9 cellular contexts compared by ENCODE assay signal in the genomic region with DNA sequence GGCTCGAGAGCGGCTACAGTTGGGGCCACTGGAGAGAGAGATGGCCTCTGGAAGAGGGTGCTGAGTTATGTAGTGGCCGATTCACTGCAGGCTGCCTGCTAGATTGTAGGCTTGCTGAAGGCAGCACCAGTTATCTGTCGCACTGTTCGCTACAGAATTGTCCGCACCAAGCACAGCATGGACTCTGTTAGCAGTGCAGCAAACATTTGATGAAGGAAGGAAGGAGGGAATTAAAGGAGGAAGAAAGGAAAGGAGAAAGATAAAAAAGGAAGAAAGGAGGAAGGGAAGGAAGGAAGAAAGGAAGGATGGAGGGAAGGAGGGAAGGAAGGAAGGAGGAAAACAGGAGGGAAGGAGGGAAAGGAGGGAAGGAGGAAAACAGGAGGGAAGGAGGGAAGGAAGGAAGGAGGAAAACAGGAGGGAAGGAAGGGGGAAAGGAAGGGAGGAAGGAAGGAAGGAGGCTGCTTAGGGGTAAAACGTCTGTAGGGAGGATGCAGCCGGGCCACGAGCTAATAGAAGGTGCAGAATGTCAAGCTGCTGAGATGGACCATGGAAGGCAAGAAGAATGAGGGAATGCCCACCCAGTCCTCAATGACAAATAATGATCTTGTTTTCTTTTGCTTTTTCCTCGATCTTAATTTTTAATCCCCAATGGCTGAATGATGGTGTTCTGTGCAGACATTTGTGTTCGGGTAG. TPM values are rescaled to one million over a fixed set of nuclear protein-coding genes. Genes with fewer than 3 reads are reported as not detected.
A peak's percentile ranks its signal among the peaks of the same experiment; 100 is the strongest.
DNase-seq lines count a peak whose midpoint lies in the region; ATAC-seq, FAIRE-seq and TF ChIP-seq lines count a peak whose summit lies in the region.
"Had no signal": no experiment of that assay in that cellular context is flagged by ENCODE, and none has a peak within 500 bp of the region (broad histone marks: within the 10 kb centered on the region; RNA-seq: fewer than 3 reads in every experiment).

No MANE protein-coding gene starts in this region.

- TF ChIP-seq POLR2A in HCT116 (IDR thresholded peaks at IDR 0.05; ENCODE audit: borderline replicate concordance, extremely low read depth, insufficient read depth, insufficient read length), result no peak
- no peak for TF ChIP-seq POLR2A in gastroesophageal sphincter (IDR thresholded peaks at IDR 0.05)
- no peak for TF ChIP-seq POLR2A in spleen (IDR thresholded peaks at IDR 0.05)
- TF ChIP-seq POLR2A in GM12891 (IDR thresholded peaks at IDR 0.05; ENCODE audit: low read depth, low read length), result no peak

- TF ChIP-seq EP300 in gastroesophageal sphincter (IDR thresholded peaks at IDR 0.05), result no peak

- no peaks in the 10 kb centered on the region for H4K20me1 ChIP-seq in HCT116 (ENCODE audit: insufficient read depth)

- peaks cover 0 to 28% of the 10 kb centered on the region in 2 experiments; a peak in 2 of 4 replicates for H3K4me1 ChIP-seq in HCT116 (ENCODE audit: control insufficient read depth in 1 of 2, insufficient read depth in 2 of 2, low read length in 2 of 2)
- H3K4me1 ChIP-seq in gastroesophageal sphincter, result peaks cover 0 to 35% (median 11%) of the 10 kb centered on the region in 3 donors
- H3K4me1 ChIP-seq in spleen, result peaks cover 0 to 53% (median 23%) of the 10 kb centered on the region in 6 donors

- H3K4me1 Mint-ChIP-seq in T-helper 17 cell, result peaks cover 28% of the 10 kb centered on the region

- no peak for TF ChIP-seq RAD21 in HCT116 (IDR thresholded peaks at IDR 0.05; ENCODE audit: low read depth)

- H3K27ac Mint-ChIP-seq in T-helper 17 cell, result peak overlapping the region; percentile 1

- no peak for FAIRE-seq in GM12891 (lab: Jason Lieb, UNC)

- CTCF ChIA-PET in HCT116 (lab: Charles Lee), result interaction anchor here (1.7 kb wide), 1 partner anchor 127 kb away, joined by 5 read pairs; no protein-coding TSS in a partner anchor

- H3K9me2 ChIP-seq in HCT116 (ENCODE audit: insufficient read depth), result no peaks in the 10 kb centered on the region

- H3K4me3 Mint-ChIP-seq in T-helper 17 cell, result peak overlapping the region; percentile 74

- ATAC-seq in HCT116 (peak; percentile 4), T-helper 17 cell (no peak), gastroesophageal sphincter (no peak), HG03280 (IDR thresholded peaks at IDR 0.05; ENCODE audit: unreplicated experiment) (no peak)

- RAD21 ChIA-PET in HCT116 (lab: Charles Lee; ENCODE audit: low non-redundant PET in 1 of 2, low total read pairs in 2 of 2, uncharacterized antibody in 2 of 2, unreplicated experiment in 2 of 2), result no interaction called here

- DNase-seq in HCT116 (ENCODE audit: low read depth, low spot score), result no peak
- DNase-seq in T-helper 17 cell, result no peak
- DNase-seq in spleen, result no peak
- DNase-seq in AG08395 (ENCODE audit: low spot score), result no peak
- no peak for DNase-seq in GM12891 (ENCODE audit: insufficient read length, low spot score)
- DNase-seq: stimulated activated CD8-positive, alpha-beta memory T cell treated with anti-CD3 and anti-CD28 coated beads, Interleukin-4, amount 100 ng/mL, for 48 hours had no signal

- POLR2A ChIA-PET in HCT116 (lab: Charles Lee), result no interaction called here

- intact Hi-C loops in HCT116 (cut with micrococcal nuclease), result loop anchor here (2.0 kb wide), 1 partner anchor 27 kb away; a partner anchor contains a TSS
- intact Hi-C loops in spleen (cut with DNase I; ENCODE audit: low total_unique reads), result no loop called here

- H3K79me2 ChIP-seq in HCT116 (ENCODE audit: insufficient read depth, low read length), result no peaks in the 10 kb centered on the region

- no peaks in the 10 kb centered on the region for H3K9me3 ChIP-seq in HCT116 (ENCODE audit: control insufficient read depth in 1 of 2, insufficient read depth in 1 of 2, low read depth in 1 of 2, low read length in 2 of 2)
- no peaks in the 10 kb centered on the region for H3K9me3 ChIP-seq in T-helper 17 cell (ENCODE audit: control insufficient read depth, low read length, poor library complexity, severe bottlenecking)
- H3K9me3 ChIP-seq in gastroesophageal sphincter, result no peaks in the 10 kb centered on the region
- no peaks in the 10 kb centered on the region for H3K9me3 ChIP-seq in spleen

- peaks cover 5% of the 10 kb centered on the region for H3K36me3 Mint-ChIP-seq in T-helper 17 cell (ENCODE audit: low read depth)

- peak overlapping the region; percentile 98 for H3K4me2 ChIP-seq in HCT116 (ENCODE audit: low read length)

- no TSS peak for BruUV-seq in HCT116 (replicated peaks; lab: Mats Ljungman, UMichigan)

- H3K27me3 Mint-ChIP-seq in T-helper 17 cell, result no peaks in the 10 kb centered on the region

- H3K27me3 ChIP-seq in HCT116 (ENCODE audit: insufficient read depth, low read length) (no peaks in the 10 kb centered on the region), gastroesophageal sphincter (no peaks in the 10 kb centered on the region), spleen (replicated peaks in 1 of 7) (no peaks in the 10 kb centered on the region)

- TF ChIP-seq CTCF in HCT116 (IDR thresholded peaks at IDR 0.05 in 2 of 3, conservative IDR thresholded peaks at IDR 0.05 in 1 of 3; ENCODE audit: borderline replicate concordance in 1 of 3, insufficient read depth in 1 of 3, low read depth in 2 of 3, low read length in 2 of 3) (no peak), gastroesophageal sphincter (IDR thresholded peaks at IDR 0.05) (no peak), spleen (IDR thresholded peaks at IDR 0.05 in 8 of 11, conservative IDR thresholded peaks at IDR 0.05 in 3 of 11) (no peak)

- WGBS in gastroesophageal sphincter (ENCODE audit: low coverage in 1 of 2), 2 donors, result 78 to 86% methylated on average over 7 to 9 of the region's 11 CpGs
- WGBS in spleen, 5 donors, result 84 to 90% (median 86%) methylated on average over 11 of the region's 11 CpGs

- H3K9ac ChIP-seq in HCT116 (ENCODE audit: low read length), result no peak overlapping the region; the same call in 1 of the 2 replicates

- H3K4me3 ChIP-seq in HCT116 (replicated peaks in 1 of 2; ENCODE audit: low read depth in 1 of 2, low read length in 2 of 2) (peak overlapping the region; percentile 59 to 65), gastroesophageal sphincter (no peak overlapping the region), spleen (no peak overlapping the region)

- H2AFZ ChIP-seq in HCT116 (ENCODE audit: low read depth, low read length, poor library complexity, severe bottlenecking), result peak overlapping the region; percentile 4

- no peaks in the 10 kb centered on the region for H3K36me3 ChIP-seq in HCT116 (ENCODE audit: control insufficient read depth in 1 of 2, insufficient read depth in 2 of 2, low read length in 2 of 2)
- no peaks in the 10 kb centered on the region for H3K36me3 ChIP-seq in gastroesophageal sphincter
- H3K36me3 ChIP-seq in spleen, result no peaks in the 10 kb centered on the region

- peak overlapping the region; percentile 79 for H3K27ac ChIP-seq in HCT116 (ENCODE audit: low read depth, low read length)
- peak overlapping the region in 3 of 4 donors; percentile 79 to 84 (median 83) for H3K27ac ChIP-seq in gastroesophageal sphincter
- peak overlapping the region in 6 of 8 donors; percentile 57 to 84 (median 76) for H3K27ac ChIP-seq in spleen

TF ChIP-seq in HCT116, 20 proteins besides CTCF, POLR2A, EP300 and RAD21 (continues in another document):
- TF ChIP-seq FOSL1 (IDR thresholded peaks at IDR 0.05; ENCODE audit: low read depth) (no peak), YY1 (IDR thresholded peaks at IDR 0.05; ENCODE audit: extremely low read depth, insufficient replicate concordance, low read depth, low read length) (no peak)
- TF ChIP-seq, protein P1, sequence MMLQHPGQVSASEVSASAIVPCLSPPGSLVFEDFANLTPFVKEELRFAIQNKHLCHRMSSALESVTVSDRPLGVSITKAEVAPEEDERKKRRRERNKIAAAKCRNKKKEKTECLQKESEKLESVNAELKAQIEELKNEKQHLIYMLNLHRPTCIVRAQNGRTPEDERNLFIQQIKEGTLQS (IDR thresholded peaks at IDR 0.05), result no peak

TF ChIP-seq in GM12891, 5 proteins besides CTCF, POLR2A, EP300 and RAD21:
- TF ChIP-seq TAF1 (IDR thresholded peaks at IDR 0.05; ENCODE audit: low read depth, low read length) (no peak), POU2F2 (IDR thresholded peaks at IDR 0.05; ENCODE audit: low read depth, low read length) (no peak), SPI1 (IDR thresholded peaks at IDR 0.05; ENCODE audit: low read depth, low read length) (no peak), POLR2AphosphoS5 (IDR thresholded peaks at IDR 0.05; ENCODE audit: low read depth, low read length) (no peak), PAX5 (IDR thresholded peaks at IDR 0.05; ENCODE audit: insufficient read depth, low read length, severe bottlenecking) (no peak)

RNA-seq across cellular contexts. Expression of a gene that starts 27.3 kb away (rescaled TPM):
- 69.9 TPM for total RNA-seq in HCT116 (2021; ENCODE audit: unreplicated experiment)
- polyA plus RNA-seq in HCT116 (2012), result 32.5 and 37.8 TPM in 2 replicates
- 10 to 100 TPM; 17.1 to 23.5 TPM for total RNA-seq in T-helper 17 cell
- total RNA-seq in gastroesophageal sphincter, result 10 to 100 TPM; 26.6 to 37.9 (median 33.4) TPM
- 10 to 100 TPM; 34.8 to 43.7 (median 39.9) TPM for total RNA-seq in spleen
- polyA plus RNA-seq in spleen, result 10 to 100 TPM; 12.9 to 19.5 (median 15.7) TPM
- 26.5 TPM for polyA plus RNA-seq in GM12891 (2012; ENCODE audit: low read depth, missing spikeins)

RNA-seq across cellular contexts. Expression of a gene that starts 34.6 kb away (rescaled TPM):
- total RNA-seq in HCT116 (2021; ENCODE audit: unreplicated experiment), result 0.52 TPM
- polyA plus RNA-seq in HCT116 (2012), result 0.25 and 0.29 TPM in 2 replicates
- total RNA-seq in T-helper 17 cell, result not detected
- total RNA-seq in gastroesophageal sphincter, result 10 to 100 TPM in 3 of 4 donors, 1 to 10 TPM in 1; 9.4 to 76.5 (median 26.3) TPM
- total RNA-seq in spleen, result 1 to 10 TPM; 3.9 to 8.7 (median 5.0) TPM
- 1 to 10 TPM; 1.1 to 1.8 (median 1.7) TPM for polyA plus RNA-seq in spleen
- 6.7 TPM for polyA plus RNA-seq in GM12891 (2012; ENCODE audit: low read depth, missing spikeins)
- total RNA-seq: mononuclear cell had no signal

Comparison
In these comparisons a context has a peak if more than half of its experiments do, and no peak if none do; other contexts are left out.
1. H3K4me3 ChIP-seq: peak in HCT116 (2 of 2); none in gastroesophageal sphincter (0 of 2) and spleen (0 of 8).
2. Peak in every context shown above with its lines, with median percentiles within 50 percentile points of each other: H3K27ac ChIP-seq.